ENCODE assay signal across 21 cellular contexts in genomic region chr6:121314407-121315112, GRCh38.
"Had no signal": no experiment of that assay in that cellular context is flagged by ENCODE, and none has a peak within 500 bp of the region (broad histone marks: within the 10 kb centered on the region; RNA-seq: fewer than 3 reads in every experiment).

No MANE protein-coding gene starts in this region.

- H3K4me3 ChIP-seq: K562 had no signal

- H3K9me3 Mint-ChIP-seq: IgD-negative memory B cell had no signal

- H3K4me3 Mint-ChIP-seq: IgD-negative memory B cell had no signal

- H3K27ac ChIP-seq: HL-60, KMS-11, RWPE1 had no signal

- H3K27me3 Mint-ChIP-seq: IgD-negative memory B cell had no signal

- H3K9me3 ChIP-seq: SK-N-SH had no signal

- ATAC-seq: K562 had no signal

- H3K4me1 Mint-ChIP-seq: IgD-negative memory B cell had no signal

- DNase-seq: Kasumi-1, MM.1S, NCI-H1092 treated with DMSO at 0.1 percent for 48 hours, NCI-H1436, NCI-H187, NCI-H2029, NCI-H2081 treated with DMSO at 0.1 percent for 48 hours, NCI-H2171, NCI-H226, NCI-H446, NCI-H510A, NCI-H524 treated with DMSO at 0.1 percent for 48 hours, NCI-H69, NCI-H774, SHP77, SK-N-SH had no signal
